8 cellular contexts compared by ENCODE assay signal in genomic region chr1:213070399-213070798, GRCh38. TPM values are rescaled to one million over a fixed set of nuclear protein-coding genes. Genes with fewer than 3 reads are reported as not detected.
A peak's percentile ranks its signal among the peaks of the same experiment; 100 is the strongest.
DNase-seq lines count a peak whose midpoint lies in the region; ATAC-seq and TF ChIP-seq lines count a peak whose summit lies in the region.

No MANE protein-coding gene starts in this region.

- H3K4me3 ChIP-seq in GM12864 (ENCODE audit: low read depth, low read length) (no peak overlapping the region), RWPE2 (ENCODE audit: severe bottlenecking) (no peak overlapping the region), fibroblast of the aortic adventitia (ENCODE audit: low read depth, low read length) (peak overlapping the region; percentile 13)

- no peaks in the 10 kb centered on the region for H3K36me3 ChIP-seq in RWPE2 (ENCODE audit: low read depth)

- peak; percentile 95 for ATAC-seq in HG03442 (IDR thresholded peaks at IDR 0.05; ENCODE audit: unreplicated experiment)
- ATAC-seq in RWPE2 (ENCODE audit: low read depth): peak; percentile 72

- no peaks in the 10 kb centered on the region for H3K9me3 ChIP-seq in RWPE2 (ENCODE audit: severe bottlenecking)

- no peaks in the 10 kb centered on the region for H3K4me1 ChIP-seq in RWPE2 (ENCODE audit: insufficient read depth, poor library complexity, severe bottlenecking)

- TF ChIP-seq CTCF in GM12864 (IDR thresholded peaks at IDR 0.05; ENCODE audit: low read depth, low read length, missing control alignments): peak; percentile 25
- TF ChIP-seq CTCF in GM20000 (IDR thresholded peaks at IDR 0.05; ENCODE audit: extremely low read depth, missing control alignments): no peak
- TF ChIP-seq CTCF in RWPE2 (IDR thresholded peaks at IDR 0.05; ENCODE audit: poor library complexity, severe bottlenecking): peak; percentile 37
- peak; percentile 39 for TF ChIP-seq CTCF in fibroblast of the aortic adventitia (IDR thresholded peaks at IDR 0.05; ENCODE audit: insufficient read depth, low read length)

- no peak overlapping the region for H3K27ac ChIP-seq in RWPE2 (ENCODE audit: poor library complexity, severe bottlenecking)

- H3K27me3 ChIP-seq in RWPE2 (ENCODE audit: insufficient read depth, poor library complexity, severe bottlenecking): no peaks in the 10 kb centered on the region

- DNase-seq in GM12864 (ENCODE audit: low read depth) (peak; percentile 65), GM20000 (ENCODE audit: low spot score) (peak; percentile 49), RWPE2 (ENCODE audit: low spot score) (no peak), fibroblast of the aortic adventitia (ENCODE audit: low read depth) (peak; percentile 79), NCI-H1417 treated with DMSO at 0.1 percent for 48 hours (lab: John Stamatoyannopoulos, UW) (no peak), T1000 (lab: John Stamatoyannopoulos, UW) (no peak)
- DNase-seq in activated CD4-positive, CD25-positive, alpha-beta regulatory T cell (lab: John Stamatoyannopoulos, UW): no peak

RNA-seq across cellular contexts. Expression of gene RPS6KC1, which starts 19.4 kb away (rescaled TPM):
- total RNA-seq in fibroblast of the aortic adventitia (ENCODE audit: low replicate concordance): 29.7 and 70.3 TPM in 2 replicates

RNA-seq across cellular contexts. Expression of gene ANGEL2, which starts 54.7 kb away (rescaled TPM):
- total RNA-seq in fibroblast of the aortic adventitia (ENCODE audit: low replicate concordance): 21.3 and 63.4 TPM in 2 replicates

Comparison
In these comparisons a context has a peak if more than half of its experiments do, and no peak if none do; other contexts are left out.
1. DNase-seq: peak in GM12864 (single experiment), GM20000 (single experiment) and fibroblast of the aortic adventitia (single experiment); none in RWPE2 (single experiment), NCI-H1417 treated with DMSO at 0.1 percent for 48 hours (single experiment), T1000 (single experiment) and activated CD4-positive, CD25-positive, alpha-beta regulatory T cell (0 of 4).